ENCODE assay signal across 24 cellular contexts in the genomic region with DNA sequence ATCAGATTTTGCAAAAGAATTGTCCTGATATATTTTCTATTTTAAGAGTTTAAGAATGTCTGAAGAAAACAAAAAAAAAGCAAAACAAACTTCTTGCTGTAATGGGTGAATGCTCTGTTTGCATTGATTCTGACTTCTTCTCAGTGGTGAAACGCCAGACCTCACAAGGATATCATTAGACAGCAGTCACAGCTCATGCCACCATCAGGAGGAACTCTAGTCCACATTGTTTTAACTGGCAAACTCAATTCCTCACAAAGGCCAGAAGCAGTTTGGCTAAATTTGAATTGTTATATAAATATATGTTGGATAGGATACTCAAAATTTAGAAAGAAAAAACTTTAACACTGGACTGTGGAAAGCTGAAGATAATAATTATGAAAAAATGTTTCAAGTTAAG.
"Had no signal": no experiment of that assay in that cellular context is flagged by ENCODE, and none has a peak within 500 bp of the region (broad histone marks: within the 10 kb centered on the region; RNA-seq: fewer than 3 reads in every experiment).

No MANE protein-coding gene starts in this region.

- H3K36me3 ChIP-seq: gastroesophageal sphincter, heart left ventricle, right lobe of liver, stomach, transverse colon, uterus had no signal

- H3K27ac Mint-ChIP-seq: activated naive CD8-positive, alpha-beta T cell treated with anti-CD3 and anti-CD28 coated beads for 36 hours; memory B cell; nephron; stimulated activated memory B cell treated with anti-CD40 and anti-IgM and Interleukin-4, amounts not matched to agents 10 μg/mL and 1 μg/mL and 100 μg/mL, for 72 hours; T-helper 17 cell had no signal

- DNase-seq: activated CD4-positive, alpha-beta T cell treated with anti-CD3 and anti-CD28 coated beads for 4 hours; activated CD4-positive, alpha-beta T cell treated with anti-CD3 and anti-CD28 coated beads, Interleukin-2, amount 50 U/mL, for 48 hours; activated CD4-positive, CD25-positive, alpha-beta regulatory T cell; activated CD8-positive, alpha-beta memory T cell treated with anti-CD3 and anti-CD28 coated beads, Interleukin-2, amount 50 U/mL, for 48 hours; activated naive CD4-positive, alpha-beta T cell treated with Interleukin-2 at 50 U/mL for 16 hours; activated naive CD8-positive, alpha-beta T cell treated with anti-CD3 and anti-CD28 coated beads for 36 hours; activated T-cell treated with anti-CD3 and anti-CD28 coated beads, Interleukin-2, amount 50 U/mL, for 4 hours; dermis blood vessel endothelial cell; effector CD8-positive, alpha-beta T cell; erythroblast; left cardiac atrium; nucleus accumbens; right lobe of liver; stimulated activated CD4-positive, alpha-beta T cell treated with anti-CD3 and anti-CD28 coated beads, Interleukin-2, amount 100 ng/mL, for 24 hours; stomach; T-helper 17 cell; transverse colon; uterus had no signal

- H3K4me3 Mint-ChIP-seq: activated naive CD8-positive, alpha-beta T cell treated with anti-CD3 and anti-CD28 coated beads for 36 hours; activated T-cell treated with anti-CD3 and anti-CD28 coated beads, Interleukin-2, amount 50 U/mL, for 4 hours; memory B cell; nephron; stimulated activated memory B cell treated with anti-CD40 and anti-IgM and Interleukin-4, amounts not matched to agents 10 μg/mL and 1 μg/mL and 100 μg/mL, for 72 hours; T-helper 17 cell had no signal

- H3K27me3 Mint-ChIP-seq: stimulated activated memory B cell treated with anti-CD40 and anti-IgM and Interleukin-4, amounts not matched to agents 10 μg/mL and 1 μg/mL and 100 μg/mL, for 72 hours; T-helper 17 cell had no signal

- H3K27me3 ChIP-seq: gastroesophageal sphincter, heart left ventricle, right lobe of liver, stomach, transverse colon, uterus had no signal

- H3K36me3 Mint-ChIP-seq: activated naive CD8-positive, alpha-beta T cell treated with anti-CD3 and anti-CD28 coated beads for 36 hours; stimulated activated memory B cell treated with anti-CD40 and anti-IgM and Interleukin-4, amounts not matched to agents 10 μg/mL and 1 μg/mL and 100 μg/mL, for 72 hours had no signal

- ATAC-seq: activated T-cell treated with anti-CD3 and anti-CD28 coated beads, Interleukin-2, amount 50 U/mL, for 4 hours; gastroesophageal sphincter; right lobe of liver; stimulated activated memory B cell treated with anti-CD40 and anti-IgM and Interleukin-4, amounts not matched to agents 10 μg/mL and 1 μg/mL and 100 μg/mL, for 72 hours; T-helper 17 cell had no signal

- H3K9me3 Mint-ChIP-seq: activated naive CD8-positive, alpha-beta T cell treated with anti-CD3 and anti-CD28 coated beads for 36 hours; nephron had no signal

- H3K4me1 Mint-ChIP-seq: activated naive CD8-positive, alpha-beta T cell treated with anti-CD3 and anti-CD28 coated beads for 36 hours; memory B cell; nephron; stimulated activated memory B cell treated with anti-CD40 and anti-IgM and Interleukin-4, amounts not matched to agents 10 μg/mL and 1 μg/mL and 100 μg/mL, for 72 hours; T-helper 17 cell had no signal

- H3K4me1 ChIP-seq: gastroesophageal sphincter, right lobe of liver, stomach, transverse colon, uterus had no signal

- H3K9me3 ChIP-seq: right lobe of liver, transverse colon, uterus had no signal

- H3K27ac ChIP-seq: gastroesophageal sphincter, heart left ventricle, right lobe of liver, skin epidermis, stomach, transverse colon, uterus had no signal

- H3K4me3 ChIP-seq: gastroesophageal sphincter, heart left ventricle, right lobe of liver, skin epidermis, stomach, transverse colon, uterus had no signal
